Comparison of ENCODE assay signal across 12 cellular contexts in genomic region chr1:20154306-20154831, GRCh38. TPM values are rescaled to one million over a fixed set of nuclear protein-coding genes. Genes with fewer than 3 reads are reported as not detected.
DNase-seq lines count a peak whose midpoint lies in the region; ATAC-seq and FAIRE-seq lines count a peak whose summit lies in the region.
"Had no signal": no experiment of that assay in that cellular context is flagged by ENCODE, and none has a peak within 500 bp of the region (broad histone marks: within the 10 kb centered on the region; RNA-seq: fewer than 3 reads in every experiment).

No MANE protein-coding gene starts in this region.

- H3K27me3 Mint-ChIP-seq in activated CD4-positive, alpha-beta T cell treated with anti-CD3 and anti-CD28 coated beads, Interleukin-2, amount 10 ng/mL, durations not matched to agents 24 days and 14 days = no peaks in the 10 kb centered on the region
- H3K27me3 Mint-ChIP-seq in T-helper 17 cell = no peaks in the 10 kb centered on the region
- H3K27me3 Mint-ChIP-seq in immature natural killer cell (ENCODE audit: low read depth in 3 of 3) = peaks cover 0 to 4% (median 2%) of the 10 kb centered on the region in 3 donors

- FAIRE-seq in small intestine (lab: Jason Lieb, UNC) = no peak
- FAIRE-seq: A204.1 had no signal

- H3K9me3 Mint-ChIP-seq in activated CD4-positive, alpha-beta T cell treated with anti-CD3 and anti-CD28 coated beads, Interleukin-2, amount 10 ng/mL, durations not matched to agents 24 days and 14 days = no peaks in the 10 kb centered on the region
- peaks cover 2 to 21% (median 9%) of the 10 kb centered on the region in 6 donors for H3K9me3 Mint-ChIP-seq in immature natural killer cell

- no peaks in the 10 kb centered on the region for H3K9me3 ChIP-seq in T-helper 17 cell (ENCODE audit: control insufficient read depth, low read length, poor library complexity, severe bottlenecking)
- no peaks in the 10 kb centered on the region for H3K9me3 ChIP-seq in small intestine (ENCODE audit: control insufficient read depth, low read depth)
- no peaks in the 10 kb centered on the region for H3K9me3 ChIP-seq in HAP-1

- ATAC-seq in T-helper 17 cell (no peak), GM21529 (IDR thresholded peaks at IDR 0.05; ENCODE audit: unreplicated experiment) (no peak)

- peak overlapping the region; percentile 63 for H3K27ac Mint-ChIP-seq in activated CD4-positive, alpha-beta T cell treated with anti-CD3 and anti-CD28 coated beads, Interleukin-2, amount 10 ng/mL, durations not matched to agents 24 days and 14 days
- H3K27ac Mint-ChIP-seq in T-helper 17 cell (peak overlapping the region; percentile 69), immature natural killer cell (peak overlapping the region in 4 of 6 donors; percentile 17 to 68 (median 46))

- H3K36me3 Mint-ChIP-seq in activated CD4-positive, alpha-beta T cell treated with anti-CD3 and anti-CD28 coated beads, Interleukin-2, amount 10 ng/mL, durations not matched to agents 24 days and 14 days (ENCODE audit: low read depth) = no peaks in the 10 kb centered on the region
- H3K36me3 Mint-ChIP-seq in T-helper 17 cell (ENCODE audit: low read depth) = no peaks in the 10 kb centered on the region
- H3K36me3 Mint-ChIP-seq in immature natural killer cell = peaks cover 0 to 7% (median 0%) of the 10 kb centered on the region in 3 donors

- peaks cover 16% of the 10 kb centered on the region for H3K4me1 Mint-ChIP-seq in activated CD4-positive, alpha-beta T cell treated with anti-CD3 and anti-CD28 coated beads, Interleukin-2, amount 10 ng/mL, durations not matched to agents 24 days and 14 days
- H3K4me1 Mint-ChIP-seq in T-helper 17 cell (peaks cover 15% of the 10 kb centered on the region), immature natural killer cell (peaks cover 9 to 10% of the 10 kb centered on the region in 2 donors)

- H3K27ac ChIP-seq in small intestine (ENCODE audit: low read depth in 1 of 2, low read length in 1 of 2) = no peak overlapping the region

- in situ Hi-C loops in HAP-1 (cut with MboI; ENCODE audit: low sequenced_read_pairs) = loop anchor here (5.0 kb wide), 1 partner anchor 232 kb away; the partner anchor contains the start of gene PLA2G2E

- intact Hi-C loops in activated CD4-positive, alpha-beta T cell treated with anti-CD3 and anti-CD28 coated beads, Interleukin-2, amount 10 ng/mL, durations not matched to agents 24 days and 14 days (cut with micrococcal nuclease) = no loop called here

- H3K36me3 ChIP-seq in small intestine (ENCODE audit: control insufficient read depth in 2 of 2, insufficient read depth in 2 of 2, low read length in 2 of 2) = no peaks in the 10 kb centered on the region
- no peaks in the 10 kb centered on the region for H3K36me3 ChIP-seq in HAP-1 (replicated peaks)

- H3K4me1 ChIP-seq in small intestine (ENCODE audit: control insufficient read depth in 2 of 2, insufficient read depth in 1 of 2, low read depth in 1 of 2, low read length in 1 of 2) = no peaks in the 10 kb centered on the region
- no peaks in the 10 kb centered on the region; the same call in 1 of the 2 replicates for H3K4me1 ChIP-seq in HAP-1

- DNase-seq in activated CD4-positive, alpha-beta T cell treated with anti-CD3 and anti-CD28 coated beads, Interleukin-2, amount 10 ng/mL, durations not matched to agents 24 days and 14 days = no peak
- no peak for DNase-seq in activated CD4-positive, alpha-beta T cell treated with anti-CD3 and anti-CD28 coated beads, Interleukin-2, amount 50 U/mL, for 48 hours
- no peak for DNase-seq in T-helper 17 cell
- no peak for DNase-seq in immature natural killer cell
- peak; percentile 75 for DNase-seq in small intestine
- no peak for DNase-seq in HAP-1 (ENCODE audit: low spot score in 2 of 2)
- DNase-seq in effector CD4-positive, alpha-beta T cell = no peak
- DNase-seq: activated CD4-positive, CD25-positive, alpha-beta regulatory T cell; NCI-H446 treated with DMSO at 0.1 percent for 48 hours had no signal

- 43 to 61% (median 44%) methylated on average over 17 of the region's 17 CpGs for WGBS in small intestine, 3 donors

- H3K27me3 ChIP-seq in small intestine (ENCODE audit: control insufficient read depth in 2 of 2, insufficient read depth in 2 of 2, low read length in 2 of 2) (no peaks in the 10 kb centered on the region), HAP-1 (ENCODE audit: low read depth) (no peaks in the 10 kb centered on the region)

- H3K4me3 Mint-ChIP-seq in activated CD4-positive, alpha-beta T cell treated with anti-CD3 and anti-CD28 coated beads, Interleukin-2, amount 10 ng/mL, durations not matched to agents 24 days and 14 days = peak overlapping the region; percentile 57
- H3K4me3 Mint-ChIP-seq in T-helper 17 cell (peak overlapping the region; percentile 85), immature natural killer cell (peak overlapping the region in 2 of 5 donors; percentile 28 to 41)

- H3K4me3 ChIP-seq in small intestine (ENCODE audit: low read depth in 1 of 2, low read length in 2 of 2) = peak overlapping the region in 1 of 2 donors; percentile 24
- H3K4me3 ChIP-seq in HAP-1 = no peak overlapping the region

RNA-seq across cellular contexts. Expression of gene PLA2G2F, which starts 15.2 kb away (rescaled TPM):
- not detected in 2 replicates for total RNA-seq in activated CD4-positive, alpha-beta T cell treated with anti-CD3 and anti-CD28 coated beads, Interleukin-2, amount 10 ng/mL, durations not matched to agents 24 days and 14 days
- total RNA-seq in T-helper 17 cell = not detected
- polyA plus RNA-seq in immature natural killer cell (not detected), small intestine (under 1 TPM in 1 of 3 donors, not detected in 2; 0.01 TPM)
- total RNA-seq: myocyte had no signal

RNA-seq across cellular contexts. Expression of gene UBXN10, which starts 31.5 kb away (rescaled TPM):
- total RNA-seq in activated CD4-positive, alpha-beta T cell treated with anti-CD3 and anti-CD28 coated beads, Interleukin-2, amount 10 ng/mL, durations not matched to agents 24 days and 14 days = 1.2 and 1.3 TPM in 2 replicates
- 1 to 10 TPM in 1 of 2 donors, under 1 TPM in 1; 0.81 to 1.0 TPM for total RNA-seq in T-helper 17 cell
- 1 to 10 TPM; 1.6 to 2.6 (median 1.7) TPM for polyA plus RNA-seq in immature natural killer cell
- polyA plus RNA-seq in small intestine = 1 to 10 TPM in 1 of 3 donors, under 1 TPM in 2; 0.22 to 1.6 (median 0.54) TPM

RNA-seq across cellular contexts. Expression of gene PLA2G2C, which starts 31.9 kb away (rescaled TPM):
- 0.28 and 0.40 TPM in 2 replicates for total RNA-seq in activated CD4-positive, alpha-beta T cell treated with anti-CD3 and anti-CD28 coated beads, Interleukin-2, amount 10 ng/mL, durations not matched to agents 24 days and 14 days
- under 1 TPM in 1 of 2 donors, not detected in 1; 0.25 TPM for total RNA-seq in T-helper 17 cell
- polyA plus RNA-seq in immature natural killer cell (not detected), small intestine (under 1 TPM in 1 of 3 donors, not detected in 2; 0.01 TPM)
- total RNA-seq: myocyte had no signal

RNA-seq across cellular contexts. Expression of gene PLA2G2D, which starts 35.0 kb away (rescaled TPM):
- not detected in 2 replicates for total RNA-seq in activated CD4-positive, alpha-beta T cell treated with anti-CD3 and anti-CD28 coated beads, Interleukin-2, amount 10 ng/mL, durations not matched to agents 24 days and 14 days
- total RNA-seq in T-helper 17 cell = not detected
- polyA plus RNA-seq in immature natural killer cell (not detected), small intestine (under 1 TPM in 1 of 3 donors, not detected in 2; 0.40 TPM)
- total RNA-seq: myocyte had no signal
